ENCODE assay signal across 8 cellular contexts in genomic region chr19:35269425-35270117, GRCh38. TPM values are rescaled to one million over a fixed set of nuclear protein-coding genes. Genes with fewer than 3 reads are reported as not detected.
DNase-seq lines count a peak whose midpoint lies in the region; ATAC-seq and TF ChIP-seq lines count a peak whose summit lies in the region.

No MANE protein-coding gene starts in this region.

- no peaks in the 10 kb centered on the region for H3K9me2 ChIP-seq in DOHH2 (replicated peaks; ENCODE audit: control insufficient read depth, low read length)

- peak overlapping the region; percentile 70 for H3K4me3 Mint-ChIP-seq in activated naive CD4-positive, alpha-beta T cell treated with anti-CD3 and anti-CD28 coated beads for 36 hours

- H3K27ac Mint-ChIP-seq in activated naive CD4-positive, alpha-beta T cell treated with anti-CD3 and anti-CD28 coated beads for 36 hours = peak overlapping the region; percentile 66

- DNase-seq in Kasumi-1 (lab: John Stamatoyannopoulos, UW) (peak; percentile 31 to 39), SJSA1 (ENCODE audit: low read depth in 1 of 2, low spot score in 2 of 2) (peak; percentile 65 to 86), globus pallidus (ENCODE audit: low spot score) (peak; percentile 80), omental fat pad (ENCODE audit: low spot score) (peak; percentile 54), testis (peak; percentile 89)
- DNase-seq in activated naive CD4-positive, alpha-beta T cell treated with anti-CD3 and anti-CD28 coated beads for 36 hours = peak; percentile 86

- H3K27ac ChIP-seq in DOHH2 (ENCODE audit: low read depth, low read length) = peak overlapping the region; percentile 51
- H3K27ac ChIP-seq in SJSA1 = peak overlapping the region; percentile 62
- peak overlapping the region; percentile 84 to 98 for H3K27ac ChIP-seq in testis

- peaks cover 80% of the 10 kb centered on the region for H3K36me3 ChIP-seq in DOHH2 (ENCODE audit: control insufficient read depth, low read length)
- peaks cover 47% of the 10 kb centered on the region for H3K36me3 ChIP-seq in SJSA1
- H3K36me3 ChIP-seq in testis (ENCODE audit: low read depth, missing control alignments) = no peaks in the 10 kb centered on the region

- H4K20me1 ChIP-seq in DOHH2 (ENCODE audit: control insufficient read depth, insufficient read depth, low read depth, low read length) = peaks cover 7% of the 10 kb centered on the region; the same call in 1 of the 2 replicates

- intact Hi-C loops in activated naive CD4-positive, alpha-beta T cell treated with anti-CD3 and anti-CD28 coated beads for 36 hours (cut with micrococcal nuclease) = loop anchor here (1.0 to 5.0 kb wide), 3 partner anchors 78 to 207 kb away; partner anchors contain the start of genes FFAR1 and FXYD7
- intact Hi-C loops in testis (cut with DNase I; ENCODE audit: low total_unique reads) = no loop called here

- no peaks in the 10 kb centered on the region for H3K27me3 Mint-ChIP-seq in activated naive CD4-positive, alpha-beta T cell treated with anti-CD3 and anti-CD28 coated beads for 36 hours (ENCODE audit: low read depth)

- peak overlapping the region; percentile 79 for H3K4me2 ChIP-seq in DOHH2 (ENCODE audit: low read length)

- H3K79me2 ChIP-seq in DOHH2 (ENCODE audit: control insufficient read depth, low read length) = peaks cover 45% of the 10 kb centered on the region

- TF ChIP-seq CTCF in DOHH2 (IDR thresholded peaks at IDR 0.05; ENCODE audit: low read depth, low read length, poor library complexity, severe bottlenecking) (peak; percentile 86), omental fat pad (IDR thresholded peaks at IDR 0.05) (peak in 1 of 3 donors; percentile 29), testis (IDR thresholded peaks at IDR 0.05) (peak; percentile 43 to 78 (median 72))

- TF ChIP-seq POLR2A in testis (IDR thresholded peaks at IDR 0.05) = no peak

- H3F3A ChIP-seq in DOHH2 (ENCODE audit: control insufficient read depth, insufficient read depth) = peaks cover 8% of the 10 kb centered on the region

- H3K4me3 ChIP-seq in DOHH2 (ENCODE audit: low read length) (peak overlapping the region; percentile 77), SJSA1 (peak overlapping the region; percentile 85), testis (peak overlapping the region; percentile 62 to 82)

- H3K4me1 Mint-ChIP-seq in activated naive CD4-positive, alpha-beta T cell treated with anti-CD3 and anti-CD28 coated beads for 36 hours (ENCODE audit: low read depth) = peaks cover 28% of the 10 kb centered on the region

- ATAC-seq in GM21786 (IDR thresholded peaks at IDR 0.05; ENCODE audit: unreplicated experiment) (peak; percentile 46), omental fat pad (ENCODE audit: low FRiP score) (peak; percentile 62)

- no peaks in the 10 kb centered on the region for H3K9me3 Mint-ChIP-seq in activated naive CD4-positive, alpha-beta T cell treated with anti-CD3 and anti-CD28 coated beads for 36 hours

- H3K36me3 Mint-ChIP-seq in activated naive CD4-positive, alpha-beta T cell treated with anti-CD3 and anti-CD28 coated beads for 36 hours (ENCODE audit: low read depth) = peaks cover 22% of the 10 kb centered on the region

- H3K27me3 ChIP-seq in DOHH2 (ENCODE audit: control insufficient read depth, low read length) (no peaks in the 10 kb centered on the region), SJSA1 (replicated peaks) (no peaks in the 10 kb centered on the region), testis (no peaks in the 10 kb centered on the region)

- H3K9me3 ChIP-seq in DOHH2 (ENCODE audit: control insufficient read depth, insufficient read depth, low read length) (no peaks in the 10 kb centered on the region), SJSA1 (replicated peaks) (no peaks in the 10 kb centered on the region), testis (no peaks in the 10 kb centered on the region)

- 0 to 3% methylated on average over 4 to 51 of the region's 66 CpGs for WGBS in testis, 2 donors

- CTCF ChIA-PET in activated naive CD4-positive, alpha-beta T cell treated with anti-CD3 and anti-CD28 coated beads for 36 hours (lab: Charles Lee) = no interaction called here

- peaks cover 56% of the 10 kb centered on the region for H3K4me1 ChIP-seq in DOHH2 (ENCODE audit: control insufficient read depth, low read length)
- H3K4me1 ChIP-seq in SJSA1 (replicated peaks) = peaks cover 18% of the 10 kb centered on the region
- H3K4me1 ChIP-seq in testis = peaks cover 32% of the 10 kb centered on the region

RNA-seq across cellular contexts. Expression of gene USF2, which starts 0.8 kb away (rescaled TPM):
- total RNA-seq in SJSA1 (2014; rRNA removed; shearing (Covaris generic)) = 42.9 and 60.3 TPM in 2 replicates
- total RNA-seq in activated naive CD4-positive, alpha-beta T cell treated with anti-CD3 and anti-CD28 coated beads for 36 hours = 100 to 1,000 TPM; 136 to 144 TPM
- total RNA-seq in omental fat pad (100 to 1,000 TPM in 2 of 4 donors, 10 to 100 TPM in 2; 67.0 to 106 (median 92.0) TPM), testis (100 to 1,000 TPM; 105 to 123 TPM)
- 83.1 TPM for polyA plus RNA-seq in testis (ENCODE audit: insufficient read depth, low read depth, low replicate concordance)

RNA-seq across cellular contexts. Expression of gene HAMP, which starts 12.8 kb away (rescaled TPM):
- total RNA-seq in SJSA1 (2014; rRNA removed; shearing (Covaris generic)) = not detected in 2 replicates
- under 1 TPM; 0.19 to 0.86 TPM for total RNA-seq in activated naive CD4-positive, alpha-beta T cell treated with anti-CD3 and anti-CD28 coated beads for 36 hours
- 1 to 10 TPM in 1 of 4 donors, not detected in 3; 1.3 TPM for total RNA-seq in omental fat pad
- not detected for total RNA-seq in testis
- polyA plus RNA-seq in testis (ENCODE audit: insufficient read depth, low read depth, low replicate concordance) = 1.6 TPM

RNA-seq across cellular contexts. Expression of gene LSR, which starts 20.8 kb away (rescaled TPM):
- total RNA-seq in SJSA1 (2014; rRNA removed; shearing (Covaris generic)) = 2.0 TPM in 1 of 2 replicates, not detected in the other
- 10 to 100 TPM in 1 of 2 experiments, 1 to 10 TPM in 1; 8.2 to 11.2 TPM for total RNA-seq in activated naive CD4-positive, alpha-beta T cell treated with anti-CD3 and anti-CD28 coated beads for 36 hours
- 10 to 100 TPM; 10.4 to 30.9 (median 17.9) TPM for total RNA-seq in omental fat pad
- total RNA-seq in testis = 100 to 1,000 TPM; 154 to 195 TPM
- 85.7 TPM for polyA plus RNA-seq in testis (ENCODE audit: insufficient read depth, low read depth, low replicate concordance)

RNA-seq across cellular contexts. Expression of gene MAG, which starts 22.4 kb away (rescaled TPM):
- 0.50 TPM in 1 of 2 replicates, not detected in the other for total RNA-seq in SJSA1 (2014; rRNA removed; shearing (Covaris generic))
- total RNA-seq in activated naive CD4-positive, alpha-beta T cell treated with anti-CD3 and anti-CD28 coated beads for 36 hours = under 1 TPM; 0.19 to 0.77 TPM
- total RNA-seq in omental fat pad = not detected
- 10 to 100 TPM; 10.8 to 18.4 TPM for total RNA-seq in testis
- 5.4 TPM for polyA plus RNA-seq in testis (ENCODE audit: insufficient read depth, low read depth, low replicate concordance)

RNA-seq across cellular contexts. Expression of gene FAM187B, which starts 41.0 kb away (rescaled TPM):
- total RNA-seq in SJSA1 (2014; rRNA removed; shearing (Covaris generic)) = not detected in 2 replicates
- total RNA-seq in activated naive CD4-positive, alpha-beta T cell treated with anti-CD3 and anti-CD28 coated beads for 36 hours = not detected
- total RNA-seq in omental fat pad (not detected), testis (100 to 1,000 TPM in 1 of 2 donors, 10 to 100 TPM in 1; 18.4 to 105 TPM)
- polyA plus RNA-seq in testis (ENCODE audit: insufficient read depth, low read depth, low replicate concordance) = 79.2 TPM

Comparison
In these comparisons a context has a peak if more than half of its experiments do, and no peak if none do; other contexts are left out.
1. Peak in every context shown above with its lines: DNase-seq, ATAC-seq, H3K4me3 ChIP-seq and H3K27ac ChIP-seq.
2. DNase-seq: peak in every context shown above with its lines; median percentile 89 in testis; 86 in activated naive CD4-positive, alpha-beta T cell treated with anti-CD3 and anti-CD28 coated beads for 36 hours; 80 in globus pallidus; 76 in SJSA1; 54 in omental fat pad; 35 in Kasumi-1.
3. RNA of gene LSR, which starts 20.8 kb away (total RNA-seq): 154 to 195 TPM in testis; 10.4 to 30.9 TPM in omental fat pad, 8.2 to 11.2 TPM in activated naive CD4-positive, alpha-beta T cell treated with anti-CD3 and anti-CD28 coated beads for 36 hours and 2.0 TPM in SJSA1; every median in the first group is over 4 times any median in the second.